Comparison of ENCODE assay signal across 28 cellular contexts in the genomic region with DNA sequence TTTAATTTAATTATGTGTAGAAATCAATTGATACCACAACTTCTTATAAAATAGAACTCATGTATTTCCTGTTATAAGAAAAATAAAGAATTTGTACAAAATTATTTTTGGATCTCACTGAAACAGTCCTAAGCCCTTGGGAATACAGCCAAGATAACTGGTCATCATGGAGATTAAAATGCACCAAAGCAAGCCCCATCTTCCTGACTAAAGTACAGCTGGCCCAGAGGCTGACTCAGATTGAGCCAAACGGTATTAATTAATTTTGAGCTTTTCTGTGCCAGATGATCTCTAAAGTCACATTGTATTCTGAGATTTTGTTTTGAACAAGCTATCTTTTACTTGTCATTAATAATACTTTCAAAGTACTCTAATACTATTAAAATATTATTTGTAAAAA.
DNase-seq lines count a peak whose midpoint lies in the region; ATAC-seq and TF ChIP-seq lines count a peak whose summit lies in the region.
"Had no signal": no experiment of that assay in that cellular context is flagged by ENCODE, and none has a peak within 500 bp of the region (broad histone marks: within the 10 kb centered on the region; RNA-seq: fewer than 3 reads in every experiment).

No MANE protein-coding gene starts in this region.

- no peak overlapping the region for H3K4me3 Mint-ChIP-seq in effector memory CD8-positive, alpha-beta T cell
- H3K4me3 Mint-ChIP-seq: activated T-cell treated with anti-CD3 and anti-CD28 coated beads, Interleukin-2, amount 50 U/mL, for 24 hours; B cell; CD8-positive, alpha-beta T cell; stimulated activated naive CD8-positive, alpha-beta T cell treated with anti-CD3 and anti-CD28 coated beads, Interleukin-15, Interleukin-2, amounts not matched to agents 100 ng/mL and 50 ng/mL, for 24 hours; T-helper 1 cell treated with Interleukin-12 subunit alpha and Interleukin-12 subunit beta and Interleukin-4 antibody, amounts not matched to agents 30 μg/mL and 1 μg/mL, for 36 hours had no signal

- no peaks in the 10 kb centered on the region for H3K27me3 Mint-ChIP-seq in effector memory CD8-positive, alpha-beta T cell
- H3K27me3 Mint-ChIP-seq: activated T-cell treated with anti-CD3 and anti-CD28 coated beads, Interleukin-2, amount 50 U/mL, for 24 hours; B cell; stimulated activated naive CD8-positive, alpha-beta T cell treated with anti-CD3 and anti-CD28 coated beads, Interleukin-15, Interleukin-2, amounts not matched to agents 100 ng/mL and 50 ng/mL, for 24 hours had no signal

- H3K4me1 Mint-ChIP-seq in effector memory CD8-positive, alpha-beta T cell (ENCODE audit: low read depth in 2 of 2), result peaks cover 0 to 3% of the 10 kb centered on the region in 2 donors

- H3K4me3 ChIP-seq in astrocyte of the spinal cord (ENCODE audit: low read depth, low read length) (no peak overlapping the region), fibroblast of pulmonary artery (replicated peaks; ENCODE audit: low read depth, low read length) (no peak overlapping the region)
- H3K4me3 ChIP-seq: A549, cardiac muscle cell, colonic mucosa, right atrium auricular region, spleen, thoracic aorta had no signal

- TF ChIP-seq CTCF in astrocyte of the spinal cord (IDR thresholded peaks at IDR 0.05; ENCODE audit: low read depth, low read length), result no peak
- TF ChIP-seq CTCF in fibroblast of pulmonary artery (IDR thresholded peaks at IDR 0.05; ENCODE audit: low read length, missing control alignments), result no peak

- no peak overlapping the region for H3K27ac Mint-ChIP-seq in effector memory CD8-positive, alpha-beta T cell
- H3K27ac Mint-ChIP-seq: activated T-cell treated with anti-CD3 and anti-CD28 coated beads, Interleukin-2, amount 50 U/mL, for 24 hours; B cell; CD8-positive, alpha-beta T cell; stimulated activated naive CD8-positive, alpha-beta T cell treated with anti-CD3 and anti-CD28 coated beads, Interleukin-15, Interleukin-2, amounts not matched to agents 100 ng/mL and 50 ng/mL, for 24 hours; T-helper 1 cell treated with Interleukin-12 subunit alpha and Interleukin-12 subunit beta and Interleukin-4 antibody, amounts not matched to agents 30 μg/mL and 1 μg/mL, for 36 hours had no signal

- in situ Hi-C loops in astrocyte of the spinal cord (cut with HindIII; ENCODE audit: low sequenced_read_pairs), result no loop called here

- ATAC-seq in GM18858 (IDR thresholded peaks at IDR 0.05; ENCODE audit: unreplicated experiment), result no peak
- ATAC-seq in effector memory CD8-positive, alpha-beta T cell (replicated peaks), result no peak
- ATAC-seq: A549; CD8-positive, alpha-beta T cell; left lobe of liver had no signal

- no peaks in the 10 kb centered on the region for H3K36me3 Mint-ChIP-seq in effector memory CD8-positive, alpha-beta T cell (ENCODE audit: insufficient read depth)
- H3K36me3 Mint-ChIP-seq: CD8-positive, alpha-beta T cell had no signal

- DNase-seq in A172 (ENCODE audit: low spot score) (peak; percentile 27), M059J (ENCODE audit: low read depth) (peak; percentile 41), astrocyte of the spinal cord (ENCODE audit: low read depth, low spot score) (peak; percentile 68), fibroblast of pulmonary artery (ENCODE audit: low read depth) (peak; percentile 34)
- DNase-seq in activated effector memory CD4-positive, alpha-beta T cell treated with Interleukin-2 at 50 U/mL for 16 hours, result no peak
- no peak for DNase-seq in effector memory CD8-positive, alpha-beta T cell
- no peak for DNase-seq in activated naive CD4-positive, alpha-beta T cell (lab: John Stamatoyannopoulos, UW)
- DNase-seq: activated CD4-positive, alpha-beta T cell treated with anti-CD3 and anti-CD28 coated beads, Interleukin-2, amount 50 U/mL, for 1 hour; activated CD4-positive, CD25-positive, alpha-beta regulatory T cell; activated T-cell treated with anti-CD3 and anti-CD28 coated beads, Interleukin-2, amount 50 U/mL, for 24 hours; CD8-positive, alpha-beta T cell; colonic mucosa; effector CD8-positive, alpha-beta T cell; NCI-H1092; NCI-H187; NCI-H82; posterior cingulate gyrus; spleen; stimulated activated CD8-positive, alpha-beta memory T cell treated with anti-CD3 and anti-CD28 coated beads, Interleukin-4, amount 100 ng/mL, for 48 hours had no signal

- peaks cover 11 to 12% of the 10 kb centered on the region in 2 donors for H3K9me3 Mint-ChIP-seq in effector memory CD8-positive, alpha-beta T cell

Comparison
In these comparisons a context has a peak if more than half of its experiments do, and no peak if none do; other contexts are left out.
1. DNase-seq: peak in A172 (single experiment), M059J (single experiment), astrocyte of the spinal cord (single experiment) and fibroblast of pulmonary artery (single experiment); none in activated effector memory CD4-positive, alpha-beta T cell treated with Interleukin-2 at 50 U/mL for 16 hours (single experiment), effector memory CD8-positive, alpha-beta T cell (0 of 3) and activated naive CD4-positive, alpha-beta T cell (0 of 4).